In genomic region chrX:55072286-55072685, GRCh38 we compare ENCODE assay signal across 37 cellular contexts. TPM values are rescaled to one million over a fixed set of nuclear protein-coding genes. Genes with fewer than 3 reads are reported as not detected.
"Had no signal": no experiment of that assay in that cellular context is flagged by ENCODE, and none has a peak within 500 bp of the region (broad histone marks: within the 10 kb centered on the region; RNA-seq: fewer than 3 reads in every experiment).

No MANE protein-coding gene starts in this region.

- DNase-seq: Karpas-422, Kasumi-1, KG1, MG63, MM.1S, MV-4-11, NCI-H1048, NCI-H1092, NCI-H1092 treated with DMSO at 0.1 percent for 48 hours, NCI-H1105, NCI-H1105 treated with DMSO at 0.1 percent for 48 hours, NCI-H1417, NCI-H1417 treated with DMSO at 0.1 percent for 48 hours, NCI-H1436, NCI-H1436 treated with DMSO at 0.1 percent for 48 hours, NCI-H146, NCI-H1694, NCI-H1694 treated with DMSO at 0.1 percent for 48 hours, NCI-H187, NCI-H187 treated with DMSO at 0.1 percent for 48 hours, NCI-H1930, NCI-H2029, NCI-H2029 treated with DMSO at 0.1 percent for 48 hours, NCI-H2081, NCI-H2081 treated with DMSO at 0.1 percent for 48 hours, NCI-H2107, NCI-H2171, NCI-H2171 treated with DMSO at 0.1 percent for 48 hours, NCI-H2227 treated with DMSO at 0.1 percent for 48 hours, NCI-H226, NCI-H345, NCI-H446, NCI-H446 treated with DMSO at 0.1 percent for 48 hours had no signal

RNA-seq across cellular contexts. Expression of gene PAGE2B, which starts 2.5 kb away (rescaled TPM):
- total RNA-seq: LHCN-M2, M059J, MCF 10A, NCI-H460 had no signal

RNA-seq across cellular contexts. Expression of gene PAGE2, which starts 16.5 kb away (rescaled TPM):
- total RNA-seq: LHCN-M2, M059J, MCF 10A, NCI-H460 had no signal

RNA-seq across cellular contexts. Expression of gene ALAS2, which starts 41.5 kb away (rescaled TPM):
- total RNA-seq: LHCN-M2, M059J, MCF 10A, NCI-H460 had no signal
